In genomic region chr6:136408205-136408604, GRCh38 we compare ENCODE assay signal across 16 cellular contexts.
DNase-seq lines count a peak whose midpoint lies in the region; ATAC-seq and TF ChIP-seq lines count a peak whose summit lies in the region.
"Had no signal": no experiment of that assay in that cellular context is flagged by ENCODE, and none has a peak within 500 bp of the region (broad histone marks: within the 10 kb centered on the region; RNA-seq: fewer than 3 reads in every experiment).

No MANE protein-coding gene starts in this region.

- H3K56ac ChIP-seq in IMR-90 (ENCODE audit: extremely low read depth, insufficient read depth, low read length): no peak overlapping the region

- no peak overlapping the region for H4K91ac ChIP-seq in IMR-90 (ENCODE audit: insufficient read depth, low read depth, low read length)

- TF ChIP-seq POLR2A in IMR-90 (IDR thresholded peaks at IDR 0.05; ENCODE audit: low read depth, low read length): no peak

- no peak for TF ChIP-seq RAD21 in IMR-90 (IDR thresholded peaks at IDR 0.05; ENCODE audit: low read length)

- POLR2A ChIA-PET in IMR-90 (lab: Charles Lee; ENCODE audit: unreplicated experiment): no interaction called here

- H3K27ac ChIP-seq in IMR-90 (ENCODE audit: insufficient read depth, low read length): no peak overlapping the region
- H3K27ac ChIP-seq in angular gyrus (ENCODE audit: low read depth, low read length): peak overlapping the region; percentile 72
- peak overlapping the region; percentile 66 for H3K27ac ChIP-seq in foreskin keratinocyte
- H3K27ac ChIP-seq: cardiac muscle cell, KMS-11, pancreas had no signal

- no peaks in the 10 kb centered on the region for H3K9me3 ChIP-seq in IMR-90 (ENCODE audit: control insufficient read depth, insufficient read depth, low read length)
- H3K9me3 ChIP-seq: pancreas had no signal

- H2BK5ac ChIP-seq in IMR-90 (ENCODE audit: low read depth, low read length, poor library complexity, severe bottlenecking): no peak overlapping the region

- H3K36me3 ChIP-seq in IMR-90 (ENCODE audit: control insufficient read depth, insufficient read depth, low read length): no peaks in the 10 kb centered on the region
- H3K36me3 ChIP-seq: cardiac muscle cell, pancreas had no signal

- no TSS peak for BruUV-seq in IMR-90 (replicated peaks; lab: Mats Ljungman, UMichigan)

- H3K4me1 ChIP-seq in IMR-90 (ENCODE audit: control insufficient read depth, insufficient read depth, low read length) (peaks cover 11% of the 10 kb centered on the region), foreskin keratinocyte (peaks cover 16% of the 10 kb centered on the region)

- H2AK9ac ChIP-seq in IMR-90 (replicated peaks; ENCODE audit: low read depth, low read length, poor library complexity): no peak overlapping the region

- H3K9me1 ChIP-seq in IMR-90 (ENCODE audit: insufficient read depth, low read length): 0 out of 2 replicates have a peak, but pooled peaks cover 3% of the 10 kb centered on the region

- no peak overlapping the region for H3K9ac ChIP-seq in IMR-90 (ENCODE audit: low read depth, low read length)
- H3K9ac ChIP-seq: KMS-11 had no signal

- ATAC-seq in IMR-90 (ENCODE audit: low read depth) (peak; percentile 30; the same call in 1 of the 2 replicates), foreskin keratinocyte (no peak), GM18502 (IDR thresholded peaks at IDR 0.05; ENCODE audit: poor library complexity, unreplicated experiment) (no peak), HG02763 (IDR thresholded peaks at IDR 0.05; ENCODE audit: unreplicated experiment) (no peak)
- ATAC-seq: activated T-helper 17 cell treated with anti-CD3 and anti-CD28 coated beads, Interleukin-2, amount 50 U/mL, for 72 hours had no signal

- H3K4ac ChIP-seq in IMR-90 (ENCODE audit: low read depth, low read length): no peak overlapping the region

- H4K8ac ChIP-seq in IMR-90 (ENCODE audit: low read depth in 2 of 2, low read length in 2 of 2): no peak overlapping the region

- no peaks in the 10 kb centered on the region for H4K20me1 ChIP-seq in IMR-90 (ENCODE audit: insufficient read depth, low read length)

- H3K18ac ChIP-seq in IMR-90 (ENCODE audit: low read depth, low read length): no peak overlapping the region

- H3K4me2 ChIP-seq in IMR-90 (ENCODE audit: low read depth, low read length): no peak overlapping the region
- H3K4me2 ChIP-seq: KMS-11 had no signal

- H3K27me3 ChIP-seq in IMR-90 (ENCODE audit: control insufficient read depth, insufficient read depth, low read length): no peaks in the 10 kb centered on the region
- no peaks in the 10 kb centered on the region for H3K27me3 ChIP-seq in foreskin keratinocyte
- H3K27me3 ChIP-seq: cardiac muscle cell, pancreas had no signal

- TF ChIP-seq CTCF in AG10803 (conservative IDR thresholded peaks at IDR 0.05; ENCODE audit: low read length): no peak
- no peak for TF ChIP-seq CTCF in IMR-90 (conservative IDR thresholded peaks at IDR 0.05; ENCODE audit: low read depth, low read length)
- no peak for TF ChIP-seq CTCF in foreskin keratinocyte (conservative IDR thresholded peaks at IDR 0.05)

- dilution Hi-C loops in IMR-90 (cut with HindIII; ENCODE audit: low sequenced_read_pairs, unreplicated experiment): no loop called here

- H3K23ac ChIP-seq in IMR-90 (ENCODE audit: low read depth, low read length): no peak overlapping the region

- WGBS in IMR-90 (ENCODE audit: extremely low coverage in 2 of 2, insufficient read length in 1 of 2), 2 experiments: no CpG with 5 or more reads among the region's 4 CpGs

- no peak overlapping the region for H2BK15ac ChIP-seq in IMR-90 (ENCODE audit: low read depth, low read length)

- H4K5ac ChIP-seq in IMR-90 (ENCODE audit: low read depth, low read length): no peak overlapping the region

- CTCF ChIA-PET in IMR-90 (lab: Yijun Ruan, JAX): no interaction called here

- H3K79me1 ChIP-seq in IMR-90 (ENCODE audit: low read depth in 1 of 2, low read length in 2 of 2): no peaks in the 10 kb centered on the region

- no peak overlapping the region for H3K14ac ChIP-seq in IMR-90 (replicated peaks; ENCODE audit: low read depth, low read length)

- DNase-seq in AG10803 (ENCODE audit: low read depth): peak; percentile 37
- DNase-seq in IMR-90: peak; percentile 69
- peak in 1 of 2 donors; percentile 45 for DNase-seq in foreskin keratinocyte
- DNase-seq in SK-N-DZ (ENCODE audit: low spot score): no peak
- no peak for DNase-seq in putamen (ENCODE audit: low spot score)
- DNase-seq: activated CD4-positive, alpha-beta T cell treated with anti-CD3 and anti-CD28 coated beads, Interleukin-2, amount 10 ng/mL, durations not matched to agents 24 days and 14 days; NCI-H2107; pancreas; stimulated activated CD4-positive, alpha-beta T cell treated with anti-CD3 and anti-CD28 coated beads, Interleukin-1b, Interleukin-23, amount 100 ng/mL, for 48 hours; SW 1271 had no signal

- intact Hi-C loops in IMR-90 (cut with micrococcal nuclease): no loop called here

- no peak overlapping the region for H2BK20ac ChIP-seq in IMR-90 (ENCODE audit: low read depth, low read length)

- in situ Hi-C loops in IMR-90 (cut with MboI; ENCODE audit: low sequenced_read_pairs): no loop called here

- H2BK120ac ChIP-seq in IMR-90 (ENCODE audit: low read depth, low read length): no peak overlapping the region

- H3K4me3 ChIP-seq in AG10803 (ENCODE audit: low read length) (no peak overlapping the region), IMR-90 (ENCODE audit: insufficient read depth, low read depth, low read length) (no peak overlapping the region)
- H3K4me3 ChIP-seq: cardiac muscle cell, pancreas had no signal

- no peak overlapping the region for H2AK5ac ChIP-seq in IMR-90 (ENCODE audit: low read depth, low read length)

- H2AFZ ChIP-seq in IMR-90 (replicated peaks; ENCODE audit: low read length, poor library complexity): no peak overlapping the region

TF ChIP-seq in IMR-90, 13 proteins besides CTCF, POLR2A, EP300 and RAD21:
- TF ChIP-seq FOS (IDR thresholded peaks at IDR 0.05; ENCODE audit: low read depth, low read length) (0 out of 2 replicates have a peak, but pooled peaks have one; percentile 14), CEBPB (IDR thresholded peaks at IDR 0.05; ENCODE audit: low read depth, low read length) (peak; percentile 11; the same call in 1 of the 2 replicates), RCOR1 (IDR thresholded peaks at IDR 0.05; ENCODE audit: insufficient replicate concordance, low read length) (no peak)
TF ChIP-seq in IMR-90: peak in this region for 2.

Comparison
In these comparisons a context has a peak if more than half of its experiments do, and no peak if none do; other contexts are left out.
1. DNase-seq: peak in AG10803 (single experiment) and IMR-90 (single experiment); none in SK-N-DZ (single experiment) and putamen (single experiment).